8 cellular contexts compared by ENCODE assay signal in genomic region chr4:15400911-15401671, GRCh38. TPM values are rescaled to one million over a fixed set of nuclear protein-coding genes. Genes with fewer than 3 reads are reported as not detected.
DNase-seq lines count a peak whose midpoint lies in the region; FAIRE-seq and TF ChIP-seq lines count a peak whose summit lies in the region.

No MANE protein-coding gene starts in this region.

- H2AFZ ChIP-seq in OCI-LY3 (ENCODE audit: low read depth, low read length): no peak overlapping the region

- FAIRE-seq in bronchial epithelial cell (lab: Jason Lieb, UNC): peak; percentile 93

- H3K36me3 Mint-ChIP-seq in CD8-positive, alpha-beta memory T cell: peaks cover 0 to 4% (median 0%) of the 10 kb centered on the region in 3 donors
- no peaks in the 10 kb centered on the region for H3K36me3 Mint-ChIP-seq in mesothelial cell of epicardium

- no peaks in the 10 kb centered on the region for H3K36me3 ChIP-seq in CD8-positive, alpha-beta memory T cell (ENCODE audit: insufficient read depth, low read length)
- no peaks in the 10 kb centered on the region for H3K36me3 ChIP-seq in OCI-LY3 (replicated peaks; ENCODE audit: low read depth, low read length)
- H3K36me3 ChIP-seq in bronchial epithelial cell (ENCODE audit: control insufficient read depth, insufficient read depth, low read length): no peaks in the 10 kb centered on the region
- no peaks in the 10 kb centered on the region for H3K36me3 ChIP-seq in tibial nerve
- no peaks in the 10 kb centered on the region for H3K36me3 ChIP-seq in effector memory CD4-positive, alpha-beta T cell (ENCODE audit: control insufficient read depth, insufficient read depth, low read length)

- H3K27me3 Mint-ChIP-seq in CD8-positive, alpha-beta memory T cell: peaks cover 0 to 9% of the 10 kb centered on the region in 2 donors
- no peaks in the 10 kb centered on the region for H3K27me3 Mint-ChIP-seq in mesothelial cell of epicardium (ENCODE audit: low read depth)

- TF ChIP-seq POLR2A in tibial nerve (IDR thresholded peaks at IDR 0.05): no peak

- TF ChIP-seq CTCF in OCI-LY3 (IDR thresholded peaks at IDR 0.05; ENCODE audit: low read depth, low read length) (no peak), bronchial epithelial cell (IDR thresholded peaks at IDR 0.05; ENCODE audit: insufficient read depth, low read length, severe bottlenecking) (no peak), mesothelial cell of epicardium (IDR thresholded peaks at IDR 0.05; ENCODE audit: unreplicated experiment) (no peak), tibial nerve (IDR thresholded peaks at IDR 0.05) (peak in 1 of 5 experiments; percentile 12), GM20000 (IDR thresholded peaks at IDR 0.05; ENCODE audit: extremely low read depth, missing control alignments) (no peak)

- DNase-seq in CD8-positive, alpha-beta memory T cell: peak in 1 of 5 donors; percentile 21
- DNase-seq in HCEC 1CT (peak; percentile 85), bronchial epithelial cell (ENCODE audit: low read depth) (peak; percentile 84), mesothelial cell of epicardium (ENCODE audit: low spot score in 2 of 2, unreplicated experiment in 2 of 2) (peak in 1 of 2 experiments; percentile 43), tibial nerve (ENCODE audit: low spot score in 2 of 2) (peak; percentile 46 to 80), GM20000 (ENCODE audit: low spot score) (no peak)
- DNase-seq in effector memory CD4-positive, alpha-beta T cell: no peak

- no peaks in the 10 kb centered on the region for H3K79me2 ChIP-seq in OCI-LY3 (ENCODE audit: low read length)

- WGBS in tibial nerve, 2 donors: 25% methylated on average over 9 of the region's 9 CpGs

- no peak overlapping the region for H3K27ac ChIP-seq in CD8-positive, alpha-beta memory T cell (ENCODE audit: low read depth, low read length)
- H3K27ac ChIP-seq in OCI-LY3 (ENCODE audit: low read length) (no peak overlapping the region), tibial nerve (peak overlapping the region in 3 of 4 donors; percentile 67 to 83 (median 74))
- H3K27ac ChIP-seq in effector memory CD4-positive, alpha-beta T cell (ENCODE audit: insufficient read depth, low read length, poor library complexity, severe bottlenecking): no peak overlapping the region

- no peaks in the 10 kb centered on the region for H3K27me3 ChIP-seq in CD8-positive, alpha-beta memory T cell (ENCODE audit: insufficient read depth, low read length, poor library complexity, severe bottlenecking)
- peaks cover 12% of the 10 kb centered on the region for H3K27me3 ChIP-seq in OCI-LY3 (ENCODE audit: low read depth, low read length)
- H3K27me3 ChIP-seq in bronchial epithelial cell (ENCODE audit: control insufficient read depth, insufficient read depth, low read length): no peaks in the 10 kb centered on the region
- no peaks in the 10 kb centered on the region for H3K27me3 ChIP-seq in tibial nerve
- H3K27me3 ChIP-seq in effector memory CD4-positive, alpha-beta T cell (replicated peaks; ENCODE audit: control insufficient read depth, insufficient read depth, low read length, poor library complexity, severe bottlenecking): no peaks in the 10 kb centered on the region

- peaks cover 46% of the 10 kb centered on the region for H3K4me1 ChIP-seq in CD8-positive, alpha-beta memory T cell (ENCODE audit: insufficient read depth, low read length)
- H3K4me1 ChIP-seq in OCI-LY3 (ENCODE audit: low read length): peaks cover 13% of the 10 kb centered on the region
- H3K4me1 ChIP-seq in tibial nerve: peaks cover 0 to 43% (median 26%) of the 10 kb centered on the region in 4 donors
- H3K4me1 ChIP-seq in effector memory CD4-positive, alpha-beta T cell (ENCODE audit: control insufficient read depth, insufficient read depth, low read length, poor library complexity, severe bottlenecking): no peaks in the 10 kb centered on the region

- peak overlapping the region in 7 of 8 donors; percentile 11 to 71 (median 58) for H3K27ac Mint-ChIP-seq in CD8-positive, alpha-beta memory T cell
- peak overlapping the region; percentile 89 for H3K27ac Mint-ChIP-seq in mesothelial cell of epicardium

- peak overlapping the region; percentile 21 for H3K4me3 ChIP-seq in CD8-positive, alpha-beta memory T cell (ENCODE audit: low read length)
- H3K4me3 ChIP-seq in OCI-LY3 (ENCODE audit: low read length) (no peak overlapping the region), bronchial epithelial cell (ENCODE audit: low read depth, low read length) (no peak overlapping the region), tibial nerve (no peak overlapping the region)
- H3K4me3 ChIP-seq in effector memory CD4-positive, alpha-beta T cell (ENCODE audit: insufficient read depth, low read depth, low read length, poor library complexity, severe bottlenecking): no peak overlapping the region

- TF ChIP-seq EP300 in tibial nerve (IDR thresholded peaks at IDR 0.05): peak; percentile 38 to 92

- H3K9me3 Mint-ChIP-seq in CD8-positive, alpha-beta memory T cell: no peaks in the 10 kb centered on the region
- H3K9me3 Mint-ChIP-seq in mesothelial cell of epicardium: peaks cover 4% of the 10 kb centered on the region

- no peaks in the 10 kb centered on the region for H3K9me3 ChIP-seq in CD8-positive, alpha-beta memory T cell (ENCODE audit: low read length)
- H3K9me3 ChIP-seq in OCI-LY3 (ENCODE audit: insufficient read depth, low read length) (no peaks in the 10 kb centered on the region), tibial nerve (no peaks in the 10 kb centered on the region)
- H3K9me3 ChIP-seq in effector memory CD4-positive, alpha-beta T cell (ENCODE audit: control insufficient read depth, low read length): no peaks in the 10 kb centered on the region

- H4K20me1 ChIP-seq in OCI-LY3 (ENCODE audit: insufficient read depth, low read length): no peaks in the 10 kb centered on the region

- H3K4me2 ChIP-seq in OCI-LY3 (ENCODE audit: low read length): peak overlapping the region; percentile 20; the same call in 1 of the 2 replicates

- H3K9ac ChIP-seq in OCI-LY3 (ENCODE audit: low read length): no peak overlapping the region

- POLR2A ChIA-PET in CD8-positive, alpha-beta memory T cell (lab: Charles Lee): no interaction called here

- H3K4me3 Mint-ChIP-seq in CD8-positive, alpha-beta memory T cell: peak overlapping the region; percentile 5 to 80 (median 71)
- no peak overlapping the region for H3K4me3 Mint-ChIP-seq in mesothelial cell of epicardium

- CTCF ChIA-PET in CD8-positive, alpha-beta memory T cell (lab: Charles Lee): interaction anchor here (0.7 to 1.5 kb wide), 4 partner anchors 8 to 397 kb away, joined by 3 read pairs; no protein-coding TSS in a partner anchor

- peaks cover 20 to 38% (median 26%) of the 10 kb centered on the region in 3 donors for H3K4me1 Mint-ChIP-seq in CD8-positive, alpha-beta memory T cell
- peaks cover 41% of the 10 kb centered on the region for H3K4me1 Mint-ChIP-seq in mesothelial cell of epicardium

RNA-seq across cellular contexts. Expression of gene C1QTNF7, which starts 26.7 kb away (rescaled TPM):
- not detected for total RNA-seq in CD8-positive, alpha-beta memory T cell
- not detected for polyA plus RNA-seq in CD8-positive, alpha-beta memory T cell
- total RNA-seq in bronchial epithelial cell (not detected in 2 replicates), mesothelial cell of epicardium (3.9 to 4.4 TPM (median 4.1 TPM) in 3 replicates), tibial nerve (10 to 100 TPM in 2 of 4 donors, 1 to 10 TPM in 2; 5.7 to 11.0 (median 8.2) TPM)

Comparison
In these comparisons a context has a peak if more than half of its experiments do, and no peak if none do; other contexts are left out.
1. DNase-seq: peak in HCEC 1CT (single experiment), bronchial epithelial cell (single experiment) and tibial nerve (2 of 2); none in GM20000 (single experiment) and effector memory CD4-positive, alpha-beta T cell (0 of 3).
2. H3K27ac ChIP-seq: peak in tibial nerve (3 of 4); none in CD8-positive, alpha-beta memory T cell (single experiment), OCI-LY3 (single experiment) and effector memory CD4-positive, alpha-beta T cell (single experiment).